ENCODE assay signal across 14 cellular contexts in genomic region chr6:117870477-117871243, GRCh38. TPM values are rescaled to one million over a fixed set of nuclear protein-coding genes. Genes with fewer than 3 reads are reported as not detected.
DNase-seq lines count a peak whose midpoint lies in the region; ATAC-seq and FAIRE-seq lines count a peak whose summit lies in the region.
"Had no signal": no experiment of that assay in that cellular context is flagged by ENCODE, and none has a peak within 500 bp of the region (broad histone marks: within the 10 kb centered on the region; RNA-seq: fewer than 3 reads in every experiment).

No MANE protein-coding gene starts in this region.

- H3K9ac ChIP-seq in neuronal stem cell (ENCODE audit: low read depth, low read length, poor library complexity), result no peak overlapping the region

- no peak overlapping the region for H3K14ac ChIP-seq in neuronal stem cell (ENCODE audit: low read length)

- no peak for FAIRE-seq in urothelium cell line (lab: Jason Lieb, UNC)
- FAIRE-seq: K562 had no signal

- H3K4me3 ChIP-seq in neuronal stem cell (ENCODE audit: low read length in 2 of 2), result no peak overlapping the region
- H3K4me3 ChIP-seq: body of pancreas, K562 had no signal

- no peak overlapping the region for H2AK5ac ChIP-seq in neuronal stem cell (ENCODE audit: low read depth, low read length)

- no peak overlapping the region for H4K8ac ChIP-seq in neuronal stem cell (ENCODE audit: low read depth, low read length)

- H2BK15ac ChIP-seq in neuronal stem cell (ENCODE audit: low read length), result no peak overlapping the region

- H3K9me3 ChIP-seq in neuronal stem cell (replicated peaks in 1 of 2; ENCODE audit: control insufficient read depth in 2 of 2, insufficient read depth in 1 of 2, low read depth in 1 of 2, low read length in 2 of 2), result peaks cover 0 to 8% of the 10 kb centered on the region in 2 donors
- H3K9me3 ChIP-seq: body of pancreas had no signal

- H3K18ac ChIP-seq in neuronal stem cell (ENCODE audit: low read length), result no peak overlapping the region

- H2BK120ac ChIP-seq in neuronal stem cell (ENCODE audit: low read depth, low read length), result no peak overlapping the region

- no peaks in the 10 kb centered on the region for H3K36me3 ChIP-seq in neuronal stem cell (replicated peaks in 1 of 2; ENCODE audit: control insufficient read depth in 2 of 2, insufficient read depth in 2 of 2, low read length in 2 of 2)

- H3K4me1 ChIP-seq in neuronal stem cell (ENCODE audit: control insufficient read depth in 2 of 2, insufficient read depth in 1 of 2, low read depth in 1 of 2, low read length in 2 of 2), result no peaks in the 10 kb centered on the region
- H3K4me1 ChIP-seq: body of pancreas had no signal

- H3K79me1 ChIP-seq in neuronal stem cell (ENCODE audit: low read depth, low read length), result no peaks in the 10 kb centered on the region

- no peak for DNase-seq in neuronal stem cell (ENCODE audit: low spot score)
- DNase-seq in OCI-M2 (lab: John Stamatoyannopoulos, UW; ENCODE audit: unreplicated experiment), result no peak
- DNase-seq in urothelium cell line (ENCODE audit: low spot score), result no peak
- DNase-seq: activated T-cell treated with anti-CD3 and anti-CD28 coated beads, Interleukin-2, amount 50 U/mL, for 24 hours; body of pancreas; H9; head of caudate nucleus; NCI-H2227 treated with DMSO at 0.1 percent for 48 hours; stimulated activated CD4-positive, alpha-beta T cell treated with anti-CD3 and anti-CD28 coated beads, Interleukin-15, amount 100 ng/mL, for 24 hours had no signal

- H4K91ac ChIP-seq in neuronal stem cell (ENCODE audit: low read depth, low read length, poor library complexity), result no peak overlapping the region

- no peak overlapping the region for H3K4me2 ChIP-seq in neuronal stem cell (ENCODE audit: insufficient read depth, low read length, poor library complexity, severe bottlenecking)

- H2BK12ac ChIP-seq in neuronal stem cell (ENCODE audit: low read length), result no peak overlapping the region

- peak overlapping the region; percentile 36 for H2AFZ ChIP-seq in neuronal stem cell (ENCODE audit: low read length)

- no peak overlapping the region for H2BK5ac ChIP-seq in neuronal stem cell (ENCODE audit: low read length)

- WGBS in neuronal stem cell (ENCODE audit: extremely low coverage in 2 of 2, insufficient read length in 2 of 2, insufficient replicate concordance in 1 of 2), 2 donors, result no CpG with 5 or more reads among the region's 4 CpGs

- ATAC-seq in GM19025 (IDR thresholded peaks at IDR 0.05; ENCODE audit: low read depth, unreplicated experiment) (peak; percentile 92), GM21717 (IDR thresholded peaks at IDR 0.05; ENCODE audit: unreplicated experiment) (peak; percentile 92), HG03159 (IDR thresholded peaks at IDR 0.05; ENCODE audit: unreplicated experiment) (peak; percentile 85), HG03025 (IDR thresholded peaks at IDR 0.05; ENCODE audit: low FRiP score, unreplicated experiment) (no peak)
- ATAC-seq: body of pancreas, K562 had no signal

- H3K4ac ChIP-seq in neuronal stem cell (ENCODE audit: low read length), result no peak overlapping the region

- no peak overlapping the region for H3K27ac ChIP-seq in neuronal stem cell (replicated peaks; ENCODE audit: low read length)
- H3K27ac ChIP-seq: body of pancreas had no signal

- no peak overlapping the region for H3K23ac ChIP-seq in neuronal stem cell (ENCODE audit: low read depth, low read length, poor library complexity)

- H3K27me3 ChIP-seq in neuronal stem cell (ENCODE audit: control insufficient read depth in 3 of 3, insufficient read depth in 3 of 3, low read depth in 1 of 3, low read length in 3 of 3), result no peaks in the 10 kb centered on the region
- H3K27me3 ChIP-seq: body of pancreas had no signal

RNA-seq across cellular contexts. Expression of gene SLC35F1, which starts 36.4 kb away (rescaled TPM):
- polyA plus RNA-seq in neuronal stem cell (2013, experiment 1 of 2), result 13.4 TPM
- polyA plus RNA-seq in neuronal stem cell (2013, experiment 2 of 2), result 14.2 TPM
